In genomic region chr12:12786716-12787601, GRCh38 we compare ENCODE assay signal across 8 cellular contexts. TPM values are rescaled to one million over a fixed set of nuclear protein-coding genes. Genes with fewer than 3 reads are reported as not detected.
DNase-seq lines count a peak whose midpoint lies in the region; ATAC-seq and TF ChIP-seq lines count a peak whose summit lies in the region.

No MANE protein-coding gene starts in this region.

- no peaks in the 10 kb centered on the region for H3K36me3 ChIP-seq in lower lobe of right lung

- CTCF ChIA-PET in activated CD4-positive, alpha-beta memory T cell treated with anti-CD3 and anti-CD28 coated beads, Interleukin-2, amount 10 ng/mL, durations not matched to agents 7 days and 5 days (lab: Charles Lee), result interaction anchor here (0.6 to 4.7 kb wide), 18 partner anchors 17 to 425 kb away, joined by 3 to 57 read pairs (median 4); partner anchors contain the start of gene DDX47

- no peaks in the 10 kb centered on the region for H3K27me3 ChIP-seq in lower lobe of right lung (ENCODE audit: low read depth)

- POLR2A ChIA-PET in activated CD4-positive, alpha-beta memory T cell treated with anti-CD3 and anti-CD28 coated beads, Interleukin-2, amount 10 ng/mL, durations not matched to agents 7 days and 5 days (lab: Charles Lee), result interaction anchor here (0.6 to 7.1 kb wide), 17 partner anchors 10 to 430 kb away, joined by 3 to 50 read pairs (median 4); partner anchors contain the start of genes BORCS5 and DDX47

- intact Hi-C loops in lower lobe of right lung (cut with DNase I), result no loop called here

- ATAC-seq in GM18867 (IDR thresholded peaks at IDR 0.05; ENCODE audit: unreplicated experiment), result peak; percentile 87
- ATAC-seq in HG03064 (IDR thresholded peaks at IDR 0.05; ENCODE audit: low read depth, unreplicated experiment), result peak; percentile 72
- ATAC-seq in lower lobe of right lung, result peak; percentile 97

- no peaks in the 10 kb centered on the region for H3K27me3 Mint-ChIP-seq in activated CD4-positive, alpha-beta memory T cell treated with anti-CD3 and anti-CD28 coated beads, Interleukin-2, amount 10 ng/mL, durations not matched to agents 7 days and 5 days

- peaks cover 4% of the 10 kb centered on the region for H3K36me3 Mint-ChIP-seq in activated CD4-positive, alpha-beta memory T cell treated with anti-CD3 and anti-CD28 coated beads, Interleukin-2, amount 10 ng/mL, durations not matched to agents 7 days and 5 days (ENCODE audit: low read depth)

- no peak overlapping the region for H3K27ac Mint-ChIP-seq in activated CD4-positive, alpha-beta memory T cell treated with anti-CD3 and anti-CD28 coated beads, Interleukin-2, amount 10 ng/mL, durations not matched to agents 7 days and 5 days

- H3K9me3 Mint-ChIP-seq in activated CD4-positive, alpha-beta memory T cell treated with anti-CD3 and anti-CD28 coated beads, Interleukin-2, amount 10 ng/mL, durations not matched to agents 7 days and 5 days, result no peaks in the 10 kb centered on the region

- H3K4me3 ChIP-seq in lower lobe of right lung, result peak overlapping the region; percentile 74

- H3K4me3 Mint-ChIP-seq in activated CD4-positive, alpha-beta memory T cell treated with anti-CD3 and anti-CD28 coated beads, Interleukin-2, amount 10 ng/mL, durations not matched to agents 7 days and 5 days, result peak overlapping the region; percentile 78

- H3K4me1 ChIP-seq in lower lobe of right lung, result peaks cover 28% of the 10 kb centered on the region

- peak overlapping the region; percentile 89 for H3K27ac ChIP-seq in lower lobe of right lung

- peak; percentile 35 for TF ChIP-seq CTCF in lower lobe of right lung (IDR thresholded peaks at IDR 0.05)

- DNase-seq in AG20443 (ENCODE audit: low spot score), result peak; percentile 99
- DNase-seq in NCI-H226, result peak; percentile 79
- peak; percentile 75 for DNase-seq in activated CD4-positive, alpha-beta memory T cell treated with anti-CD3 and anti-CD28 coated beads, Interleukin-2, amount 10 ng/mL, durations not matched to agents 7 days and 5 days
- peak; percentile 64 for DNase-seq in ecto neural progenitor cell (ENCODE audit: low spot score)
- peak; percentile 87 for DNase-seq in lower lobe of right lung
- peak; percentile 48 to 72 (median 54) for DNase-seq in stimulated activated CD4-positive, alpha-beta T cell treated with anti-CD3 and anti-CD28 coated beads, TNF-alpha, amount 100 ng/mL, for 24 hours (ENCODE audit: low read depth in 3 of 3)

- peaks cover 43% of the 10 kb centered on the region for H3K4me1 Mint-ChIP-seq in activated CD4-positive, alpha-beta memory T cell treated with anti-CD3 and anti-CD28 coated beads, Interleukin-2, amount 10 ng/mL, durations not matched to agents 7 days and 5 days

- H3K9me3 ChIP-seq in lower lobe of right lung, result no peaks in the 10 kb centered on the region

RNA-seq across cellular contexts. Expression of gene APOLD1, which starts 1.5 kb away (rescaled TPM):
- 1 to 10 TPM; 9.2 to 9.9 TPM for total RNA-seq in activated CD4-positive, alpha-beta memory T cell treated with anti-CD3 and anti-CD28 coated beads, Interleukin-2, amount 10 ng/mL, durations not matched to agents 7 days and 5 days
- 11.0 TPM for total RNA-seq in lower lobe of right lung

RNA-seq across cellular contexts. Expression of gene DDX47, which starts 26.2 kb away (rescaled TPM):
- 10 to 100 TPM; 49.1 to 53.2 TPM for total RNA-seq in activated CD4-positive, alpha-beta memory T cell treated with anti-CD3 and anti-CD28 coated beads, Interleukin-2, amount 10 ng/mL, durations not matched to agents 7 days and 5 days
- total RNA-seq in lower lobe of right lung, result 45.1 TPM

Comparison
In these comparisons a context has a peak if more than half of its experiments do, and no peak if none do; other contexts are left out.
1. Peak in every context shown above with its lines: DNase-seq, ATAC-seq, H3K4me3 ChIP-seq and H3K27ac ChIP-seq.